In the genomic region with DNA sequence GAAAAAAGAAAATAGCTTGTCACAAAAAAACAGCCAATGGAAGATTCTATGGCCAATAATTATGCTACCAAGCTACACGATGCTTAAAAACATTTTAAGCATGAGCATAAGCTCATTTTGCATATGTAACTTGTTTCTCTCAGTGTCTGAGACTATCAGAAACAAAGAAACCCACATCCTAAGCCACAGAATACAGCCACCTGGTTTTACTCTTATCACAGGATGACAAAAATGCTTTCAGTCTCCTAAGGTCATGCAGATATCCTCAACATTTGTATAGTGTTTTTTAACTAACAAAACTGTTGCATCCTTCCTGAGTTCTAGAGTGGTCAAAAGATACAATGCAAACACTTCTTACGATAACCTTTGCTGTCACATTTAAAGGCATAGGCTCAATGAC, we compare ENCODE assay signal across 9 cellular contexts.
DNase-seq lines count a peak whose midpoint lies in the region; ATAC-seq, FAIRE-seq and TF ChIP-seq lines count a peak whose summit lies in the region.
"Had no signal": no experiment of that assay in that cellular context is flagged by ENCODE, and none has a peak within 500 bp of the region (broad histone marks: within the 10 kb centered on the region; RNA-seq: fewer than 3 reads in every experiment).

No MANE protein-coding gene starts in this region.

- no peaks in the 10 kb centered on the region for H3K27me3 Mint-ChIP-seq in CD8-positive, alpha-beta T cell (ENCODE audit: low read depth)

- H3K9me3 Mint-ChIP-seq in CD8-positive, alpha-beta T cell, result no peaks in the 10 kb centered on the region

- no peak overlapping the region for H3K4me3 ChIP-seq in CD8-positive, alpha-beta T cell (ENCODE audit: low read depth, low read length)

- peak overlapping the region; percentile 6 for H3K4me3 Mint-ChIP-seq in CD8-positive, alpha-beta T cell

- CTCF ChIA-PET in CD8-positive, alpha-beta T cell (lab: Charles Lee), result interaction anchor here (0.7 to 1.1 kb wide), 5 partner anchors 10 to 484 kb away, joined by 3 read pairs; no protein-coding TSS in a partner anchor

- ATAC-seq in CD8-positive, alpha-beta T cell, result peak; percentile 97
- ATAC-seq in GM19025 (IDR thresholded peaks at IDR 0.05; ENCODE audit: low read depth, unreplicated experiment), result peak; percentile 98
- ATAC-seq in HG02870 (IDR thresholded peaks at IDR 0.05; ENCODE audit: unreplicated experiment), result peak; percentile 99
- ATAC-seq in left cardiac atrium, result no peak

- POLR2A ChIA-PET in CD8-positive, alpha-beta T cell (lab: Charles Lee), result interaction anchor here (0.6 to 1.4 kb wide), 10 partner anchors 9 to 278 kb away, joined by 3 to 8 read pairs (median 4); a partner anchor contains a TSS

- H3K4me1 Mint-ChIP-seq in CD8-positive, alpha-beta T cell (ENCODE audit: low read depth), result peaks cover 35% of the 10 kb centered on the region

- H3K36me3 Mint-ChIP-seq in CD8-positive, alpha-beta T cell, result peaks cover 2% of the 10 kb centered on the region

- H3K27ac Mint-ChIP-seq in CD8-positive, alpha-beta T cell, result peak overlapping the region; percentile 81

- TF ChIP-seq POLR2A in H54 (IDR thresholded peaks at IDR 0.05; ENCODE audit: low read depth, low read length), result no peak

- peak overlapping the region; percentile 35 for H3K27ac ChIP-seq in CD8-positive, alpha-beta T cell (ENCODE audit: low read depth, low read length)
- H3K27ac ChIP-seq: RWPE1 had no signal

- no peak for FAIRE-seq in H54 (lab: Jason Lieb, UNC)

- H3K36me3 ChIP-seq in CD8-positive, alpha-beta T cell (ENCODE audit: insufficient read depth, low read length), result no peaks in the 10 kb centered on the region

- peak in 1 of 7 experiments; percentile 21 for DNase-seq in CD8-positive, alpha-beta T cell
- peak; percentile 4 for DNase-seq in NCI-H2029 (lab: John Stamatoyannopoulos, UW)
- no peak for DNase-seq in left cardiac atrium
- DNase-seq in H54 (ENCODE audit: insufficient read length, low spot score), result no peak
- no peak for DNase-seq in iPS-NIHi7 (ENCODE audit: extremely low spot score)
- no peak for DNase-seq in NCI-H1436 treated with DMSO at 0.1 percent for 48 hours (lab: John Stamatoyannopoulos, UW)

- peaks cover 24% of the 10 kb centered on the region for H3K4me1 ChIP-seq in CD8-positive, alpha-beta T cell (ENCODE audit: insufficient read depth, low read length)

- TF ChIP-seq CTCF in CD8-positive, alpha-beta T cell (IDR thresholded peaks at IDR 0.05), result no peak

- no peaks in the 10 kb centered on the region for H3K27me3 ChIP-seq in CD8-positive, alpha-beta T cell (ENCODE audit: insufficient read depth, low read length)

- H3K9me3 ChIP-seq in CD8-positive, alpha-beta T cell (ENCODE audit: low read length), result no peaks in the 10 kb centered on the region

- intact Hi-C loops in CD8-positive, alpha-beta T cell (cut with DNase I, micrococcal nuclease), result no loop called here
- intact Hi-C loops in left cardiac atrium (cut with DNase I), result no loop called here

Comparison
In these comparisons a context has a peak if more than half of its experiments do, and no peak if none do; other contexts are left out.
1. ATAC-seq: peak in CD8-positive, alpha-beta T cell (single experiment), GM19025 (single experiment) and HG02870 (single experiment); none in left cardiac atrium (0 of 2).